8 cellular contexts compared by ENCODE assay signal in genomic region chr2:64455031-64455332, GRCh38. TPM values are rescaled to one million over a fixed set of nuclear protein-coding genes. Genes with fewer than 3 reads are reported as not detected.
DNase-seq lines count a peak whose midpoint lies in the region; ATAC-seq and TF ChIP-seq lines count a peak whose summit lies in the region.

No MANE protein-coding gene starts in this region.

- TF ChIP-seq POLR2A in prostate gland (IDR thresholded peaks at IDR 0.05) = no peak

- peak overlapping the region; percentile 19 for H2AFZ ChIP-seq in fibroblast of lung (ENCODE audit: low read length)

- H3K79me2 ChIP-seq in fibroblast of lung (ENCODE audit: control insufficient read depth, insufficient read depth, low read length) = no peaks in the 10 kb centered on the region

- TF ChIP-seq CTCF in fibroblast of lung (conservative IDR thresholded peaks at IDR 0.05 in 1 of 2, IDR thresholded peaks at IDR 0.05 in 1 of 2; ENCODE audit: low read depth in 1 of 2, low read length in 2 of 2) = no peak
- TF ChIP-seq CTCF in prostate gland (IDR thresholded peaks at IDR 0.05) = no peak

- peak overlapping the region; percentile 56 for H3K4me2 ChIP-seq in fibroblast of lung (ENCODE audit: extremely low read depth, insufficient read depth, low read length)

- H4K20me1 ChIP-seq in fibroblast of lung (ENCODE audit: control insufficient read depth, extremely low read depth, insufficient read depth, low read length) = no peaks in the 10 kb centered on the region

- H3K4me3 ChIP-seq in SJCRH30 (peak overlapping the region; percentile 91), fibroblast of lung (replicated peaks in 1 of 4; ENCODE audit: control extremely low read depth in 1 of 4, insufficient read depth in 1 of 4, low read depth in 3 of 4, low read length in 4 of 4) (peak overlapping the region; percentile 11 to 68 (median 46)), prostate gland (peak overlapping the region; percentile 88 to 91)

- peak overlapping the region; percentile 95 for H3K9ac ChIP-seq in ES-I3 (ENCODE audit: low read depth, low read length)
- peak overlapping the region; percentile 17 for H3K9ac ChIP-seq in fibroblast of lung (ENCODE audit: insufficient read depth, low read length)

- H3K9me3 ChIP-seq in ES-I3 (ENCODE audit: control insufficient read depth, insufficient read depth, low read length) = no peaks in the 10 kb centered on the region
- no peaks in the 10 kb centered on the region for H3K9me3 ChIP-seq in SJCRH30 (replicated peaks)
- no peaks in the 10 kb centered on the region for H3K9me3 ChIP-seq in fibroblast of lung (ENCODE audit: control insufficient read depth, insufficient read depth, low read depth, low read length)
- H3K9me3 ChIP-seq in prostate gland = no peaks in the 10 kb centered on the region

- WGBS in prostate gland = 21% methylated on average over 8 of the region's 10 CpGs

- intact Hi-C loops in prostate gland (cut with DNase I) = no loop called here

- no peak overlapping the region; the same call in 1 of the 2 replicates for H3K27ac ChIP-seq in SJCRH30
- H3K27ac ChIP-seq in fibroblast of lung (ENCODE audit: insufficient read depth, low read length) = no peak overlapping the region
- H3K27ac ChIP-seq in prostate gland = peak overlapping the region; percentile 97 to 99

- H3K36me3 ChIP-seq in ES-I3 (ENCODE audit: insufficient read depth, low read length) (peaks cover 7% of the 10 kb centered on the region), SJCRH30 (peaks cover 4% of the 10 kb centered on the region; the same call in 1 of the 2 replicates), fibroblast of lung (ENCODE audit: control insufficient read depth, insufficient read depth, low read length) (no peaks in the 10 kb centered on the region), prostate gland (peaks cover 0 to 7% of the 10 kb centered on the region in 2 donors)

- DNase-seq in SJCRH30 (no peak), fibroblast of lung (ENCODE audit: low read depth in 2 of 2) (no peak), prostate gland (ENCODE audit: low spot score) (no peak), NCI-H1105 (lab: John Stamatoyannopoulos, UW) (no peak), NOMO-1 (lab: John Stamatoyannopoulos, UW; ENCODE audit: unreplicated experiment in 2 of 2) (no peak), CD1c-positive myeloid dendritic cell (ENCODE audit: extremely low spot score) (no peak)

- H3K4me1 ChIP-seq in ES-I3 (ENCODE audit: insufficient read depth, low read length) (peaks cover 5% of the 10 kb centered on the region; the same call in 1 of the 2 replicates), SJCRH30 (peaks cover 6% of the 10 kb centered on the region; the same call in 1 of the 2 replicates), fibroblast of lung (ENCODE audit: control insufficient read depth, extremely low read depth, insufficient read depth, low read length) (peaks cover 6% of the 10 kb centered on the region), prostate gland (replicated peaks) (no peaks in the 10 kb centered on the region)

- no peak for ATAC-seq in HG02642 (IDR thresholded peaks at IDR 0.05; ENCODE audit: poor library complexity, unreplicated experiment)

- no peaks in the 10 kb centered on the region for H3K27me3 ChIP-seq in SJCRH30
- H3K27me3 ChIP-seq in fibroblast of lung (ENCODE audit: control insufficient read depth, insufficient read depth, low read length) = no peaks in the 10 kb centered on the region
- no peaks in the 10 kb centered on the region for H3K27me3 ChIP-seq in prostate gland (replicated peaks; ENCODE audit: insufficient read depth)

RNA-seq across cellular contexts. Expression of gene LGALSL, which starts 1.0 kb away (rescaled TPM):
- 11.3 and 14.9 TPM in 2 replicates for total RNA-seq in SJCRH30 (2014; rRNA removed; shearing (Covaris generic))
- total RNA-seq in fibroblast of lung = 2.8 and 3.1 TPM in 2 replicates
- polyA plus RNA-seq in fibroblast of lung = 4.4 and 5.7 TPM in 2 replicates
- polyA plus RNA-seq in fibroblast of lung (2012) = 2.8 and 3.7 TPM in 2 replicates
- 1.9 TPM in 1 of 2 replicates, not detected in the other for polyA minus RNA-seq in fibroblast of lung (ENCODE audit: low replicate concordance)
- 10 to 100 TPM; 12.8 to 36.7 TPM for total RNA-seq in prostate gland

Comparison
In these comparisons a context has a peak if more than half of its experiments do, and no peak if none do; other contexts are left out.
1. H3K27ac ChIP-seq: peak in prostate gland (2 of 2); none in SJCRH30 (single experiment) and fibroblast of lung (single experiment).
2. Peak in every context shown above with its lines, with median percentiles within 50 percentile points of each other: H3K4me3 ChIP-seq.